In the genomic region with DNA sequence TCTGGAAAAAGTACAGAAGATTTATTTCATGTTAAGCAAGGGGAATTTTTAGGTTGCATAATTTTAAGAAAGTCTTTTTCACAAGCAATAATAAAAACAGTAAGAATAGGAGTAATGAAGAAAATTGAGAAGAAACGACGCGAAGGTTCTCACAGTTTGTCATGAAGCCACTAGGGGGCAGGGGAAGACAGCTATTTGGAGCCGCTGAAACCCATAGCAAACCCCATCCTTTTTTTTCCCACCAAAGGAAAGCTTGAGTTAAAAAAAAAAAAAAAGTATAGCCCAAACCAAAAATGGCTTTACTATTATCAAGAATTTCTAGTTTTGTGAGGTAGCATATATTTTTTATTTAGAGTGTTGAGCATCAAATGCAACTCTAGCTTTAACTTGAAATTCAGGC, we compare ENCODE assay signal across 8 cellular contexts.
DNase-seq lines count a peak whose midpoint lies in the region; ATAC-seq and TF ChIP-seq lines count a peak whose summit lies in the region.

No MANE protein-coding gene starts in this region.

- peaks cover 16 to 33% of the 10 kb centered on the region in 2 donors for H3K27me3 Mint-ChIP-seq in natural killer cell (ENCODE audit: low read depth in 2 of 2)
- H3K27me3 Mint-ChIP-seq in natural killer cell treated with Interleukin-12 subunit alpha and Interleukin-12 subunit beta and Interleukin-15 and Interleukin-18, amount 100 ng/mL, for 72 hours: peaks cover 10 to 18% of the 10 kb centered on the region in 2 donors

- H3K4me2 ChIP-seq in MM.1S (ENCODE audit: low read depth, low read length): no peak overlapping the region

- no peak overlapping the region for H3K9ac ChIP-seq in MM.1S (ENCODE audit: low read length)

- H3K36me3 Mint-ChIP-seq in natural killer cell: peaks cover 10% of the 10 kb centered on the region
- H3K36me3 Mint-ChIP-seq in natural killer cell treated with Interleukin-12 subunit alpha and Interleukin-12 subunit beta and Interleukin-15 and Interleukin-18, amount 100 ng/mL, for 72 hours: peaks cover 13% of the 10 kb centered on the region

- intact Hi-C loops in natural killer cell (cut with micrococcal nuclease): loop anchor here (1.0 kb wide), 5 partner anchors 57 to 423 kb away; no protein-coding TSS in a partner anchor
- intact Hi-C loops in breast epithelium (cut with DNase I; ENCODE audit: low total_unique reads): no loop called here

- TF ChIP-seq POLR2A in breast epithelium (IDR thresholded peaks at IDR 0.05): no peak

- H3K4me1 Mint-ChIP-seq in natural killer cell: no peaks in the 10 kb centered on the region
- H3K4me1 Mint-ChIP-seq in natural killer cell treated with Interleukin-12 subunit alpha and Interleukin-12 subunit beta and Interleukin-15 and Interleukin-18, amount 100 ng/mL, for 72 hours (ENCODE audit: low read depth in 2 of 2): no peaks in the 10 kb centered on the region

- H2AFZ ChIP-seq in MM.1S (ENCODE audit: low read length): no peak overlapping the region

- no peaks in the 10 kb centered on the region for H4K20me1 ChIP-seq in MM.1S (ENCODE audit: insufficient read depth, low read length)

- no peak overlapping the region for H3K27ac Mint-ChIP-seq in natural killer cell
- no peak overlapping the region for H3K27ac Mint-ChIP-seq in natural killer cell treated with Interleukin-12 subunit alpha and Interleukin-12 subunit beta and Interleukin-15 and Interleukin-18, amount 100 ng/mL, for 72 hours

- no peaks in the 10 kb centered on the region for H3K36me3 ChIP-seq in MM.1S (replicated peaks; ENCODE audit: insufficient read depth, low read length)
- H3K36me3 ChIP-seq in breast epithelium: no peaks in the 10 kb centered on the region

- H3K27me3 ChIP-seq in MM.1S (replicated peaks; ENCODE audit: insufficient read depth, low read length) (no peaks in the 10 kb centered on the region), breast epithelium (no peaks in the 10 kb centered on the region)

- no peak overlapping the region for H3K27ac ChIP-seq in MM.1S (ENCODE audit: low read length)
- H3K27ac ChIP-seq in breast epithelium: no peak overlapping the region

- ATAC-seq in natural killer cell (peak; percentile 64 to 88 (median 82)), GM21825 (IDR thresholded peaks at IDR 0.05; ENCODE audit: unreplicated experiment) (no peak)
- ATAC-seq in natural killer cell treated with Interleukin-12 subunit alpha and Interleukin-12 subunit beta and Interleukin-15 and Interleukin-18, amount 100 ng/mL, for 72 hours: no peak

- no peaks in the 10 kb centered on the region for H3K4me1 ChIP-seq in MM.1S (ENCODE audit: low read length)
- H3K4me1 ChIP-seq in breast epithelium: no peaks in the 10 kb centered on the region

- no peak for DNase-seq in natural killer cell
- no peak for DNase-seq in natural killer cell treated with Interleukin-12 subunit alpha and Interleukin-12 subunit beta and Interleukin-15 and Interleukin-18, amount 100 ng/mL, for 72 hours (ENCODE audit: low spot score)
- DNase-seq in MM.1S: peak; percentile 56
- peak; percentile 46 for DNase-seq in SKM-1 treated with dmso at 0.1 percent for 144 hours (lab: John Stamatoyannopoulos, UW; ENCODE audit: unreplicated experiment)
- DNase-seq in breast epithelium (ENCODE audit: low spot score in 2 of 2): peak in 1 of 2 donors; percentile 33
- DNase-seq in kidney glomerular epithelial cell (lab: John Stamatoyannopoulos, UW): peak; percentile 23
- DNase-seq in stimulated activated CD4-positive, alpha-beta T cell treated with anti-CD3 and anti-CD28 coated beads, Interleukin-4, amount 100 ng/mL, for 4 hours: peak; percentile 20 to 38

- peaks cover 4 to 6% of the 10 kb centered on the region in 2 donors for H3K9me3 Mint-ChIP-seq in natural killer cell
- H3K9me3 Mint-ChIP-seq in natural killer cell treated with Interleukin-12 subunit alpha and Interleukin-12 subunit beta and Interleukin-15 and Interleukin-18, amount 100 ng/mL, for 72 hours: peaks cover 6% of the 10 kb centered on the region

- H3K9me3 ChIP-seq in MM.1S (replicated peaks; ENCODE audit: insufficient read depth, low read length) (no peaks in the 10 kb centered on the region), breast epithelium (peaks cover 0 to 5% of the 10 kb centered on the region in 2 donors)

- no peak overlapping the region for H3K4me3 ChIP-seq in MM.1S (ENCODE audit: low read length)
- H3K4me3 ChIP-seq in breast epithelium: no peak overlapping the region

- H3K4me3 Mint-ChIP-seq in natural killer cell: no peak overlapping the region
- no peak overlapping the region for H3K4me3 Mint-ChIP-seq in natural killer cell treated with Interleukin-12 subunit alpha and Interleukin-12 subunit beta and Interleukin-15 and Interleukin-18, amount 100 ng/mL, for 72 hours

- TF ChIP-seq CTCF in natural killer cell (IDR thresholded peaks at IDR 0.05): peak; percentile 88
- peak; percentile 77 for TF ChIP-seq CTCF in MM.1S (IDR thresholded peaks at IDR 0.05; ENCODE audit: low read length)
- TF ChIP-seq CTCF in breast epithelium (IDR thresholded peaks at IDR 0.05): peak; percentile 69 to 86 (median 76)

- H3K9me2 ChIP-seq in MM.1S (replicated peaks; ENCODE audit: insufficient read depth, low read length): no peaks in the 10 kb centered on the region

- no peaks in the 10 kb centered on the region for H3K79me2 ChIP-seq in MM.1S (ENCODE audit: low read length)

- H3F3A ChIP-seq in MM.1S (ENCODE audit: insufficient read depth, low read length): no peaks in the 10 kb centered on the region

Comparison
In these comparisons a context has a peak if more than half of its experiments do, and no peak if none do; other contexts are left out.
1. ATAC-seq: peak in natural killer cell (3 of 3); none in natural killer cell treated with Interleukin-12 subunit alpha and Interleukin-12 subunit beta and Interleukin-15 and Interleukin-18, amount 100 ng/mL, for 72 hours (0 of 2) and GM21825 (single experiment).
2. DNase-seq: peak in MM.1S (single experiment), SKM-1 treated with dmso at 0.1 percent for 144 hours (single experiment), kidney glomerular epithelial cell (single experiment) and stimulated activated CD4-positive, alpha-beta T cell treated with anti-CD3 and anti-CD28 coated beads, Interleukin-4, amount 100 ng/mL, for 4 hours (2 of 2); none in natural killer cell (single experiment) and natural killer cell treated with Interleukin-12 subunit alpha and Interleukin-12 subunit beta and Interleukin-15 and Interleukin-18, amount 100 ng/mL, for 72 hours (single experiment).
3. Peak in every context shown above with its lines, with median percentiles within 50 percentile points of each other: CTCF ChIP-seq.